8 cellular contexts compared by ENCODE assay signal in the genomic region with DNA sequence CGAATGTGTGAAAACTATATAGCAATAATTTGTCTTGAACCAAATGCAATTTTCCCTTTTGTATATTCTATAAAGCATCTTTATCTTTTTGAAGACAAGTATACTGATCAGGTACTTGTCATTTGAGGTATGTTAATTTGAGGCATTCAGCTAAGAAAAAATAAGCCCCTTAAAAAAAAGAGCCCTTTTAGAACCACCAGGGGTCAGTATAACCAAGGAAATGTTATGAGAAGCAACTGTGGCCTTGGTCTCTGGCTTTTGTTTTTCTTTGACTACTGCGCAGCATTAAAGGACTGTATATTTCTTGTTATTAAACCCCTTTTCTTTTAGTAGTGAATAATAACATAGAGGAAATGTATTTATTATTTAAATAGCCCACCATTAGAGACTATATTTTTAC. TPM values are rescaled to one million over a fixed set of nuclear protein-coding genes. Genes with fewer than 3 reads are reported as not detected.
DNase-seq lines count a peak whose midpoint lies in the region; ATAC-seq and FAIRE-seq lines count a peak whose summit lies in the region.

No MANE protein-coding gene starts in this region.

- no peaks in the 10 kb centered on the region for H3K36me3 ChIP-seq in effector memory CD4-positive, alpha-beta T cell (ENCODE audit: control insufficient read depth, insufficient read depth, low read length)

- H3K27ac ChIP-seq in effector memory CD4-positive, alpha-beta T cell (ENCODE audit: insufficient read depth, low read length, poor library complexity, severe bottlenecking), result no peak overlapping the region

- no peaks in the 10 kb centered on the region for H3K27me3 ChIP-seq in effector memory CD4-positive, alpha-beta T cell (replicated peaks; ENCODE audit: control insufficient read depth, insufficient read depth, low read length, poor library complexity, severe bottlenecking)

- H3K4me1 ChIP-seq in effector memory CD4-positive, alpha-beta T cell (ENCODE audit: control insufficient read depth, insufficient read depth, low read length, poor library complexity, severe bottlenecking), result no peaks in the 10 kb centered on the region

- H3K9me3 ChIP-seq in effector memory CD4-positive, alpha-beta T cell (ENCODE audit: control insufficient read depth, low read length), result no peaks in the 10 kb centered on the region

- DNase-seq in ELF-1 (ENCODE audit: low read depth, low spot score) (peak; percentile 55), LHCN-M2 (ENCODE audit: low read depth) (peak; percentile 68), RCC 7860 (ENCODE audit: low spot score) (no peak), myocyte (ENCODE audit: low read depth) (peak; percentile 81)
- no peak for DNase-seq in stimulated activated CD4-positive, alpha-beta T cell treated with anti-CD3 and anti-CD28 coated beads, Interleukin-4, amount 100 ng/mL, for 24 hours
- no peak for DNase-seq in effector memory CD4-positive, alpha-beta T cell

- FAIRE-seq in RCC 7860 (lab: Jason Lieb, UNC) (peak; percentile 65), endometrium (lab: Jason Lieb, UNC) (peak; percentile 96)

- peak; percentile 83 for ATAC-seq in GM21515 (IDR thresholded peaks at IDR 0.05; ENCODE audit: unreplicated experiment)

- no peak overlapping the region for H3K4me3 ChIP-seq in effector memory CD4-positive, alpha-beta T cell (ENCODE audit: insufficient read depth, low read depth, low read length, poor library complexity, severe bottlenecking)

RNA-seq across cellular contexts. Expression of a gene that starts 43.1 kb away (rescaled TPM):
- total RNA-seq in LHCN-M2 (2014; rRNA removed), result 54.2 and 64.8 TPM in 2 replicates
- 13.1 TPM for polyA plus RNA-seq in LHCN-M2 (2012)
- 32.3 and 49.0 TPM in 2 replicates for total RNA-seq in myocyte
- 6.5 TPM for polyA plus RNA-seq in myocyte (2012)

Comparison
In these comparisons a context has a peak if more than half of its experiments do, and no peak if none do; other contexts are left out.
1. DNase-seq: peak in ELF-1 (single experiment), LHCN-M2 (single experiment) and myocyte (single experiment); none in RCC 7860 (single experiment), stimulated activated CD4-positive, alpha-beta T cell treated with anti-CD3 and anti-CD28 coated beads, Interleukin-4, amount 100 ng/mL, for 24 hours (single experiment) and effector memory CD4-positive, alpha-beta T cell (0 of 3).